15 cellular contexts compared by ENCODE assay signal in genomic region chr12:10959777-10960176, GRCh38. TPM values are rescaled to one million over a fixed set of nuclear protein-coding genes. Genes with fewer than 3 reads are reported as not detected.
DNase-seq lines count a peak whose midpoint lies in the region; ATAC-seq, FAIRE-seq and TF ChIP-seq lines count a peak whose summit lies in the region.
"Had no signal": no experiment of that assay in that cellular context is flagged by ENCODE, and none has a peak within 500 bp of the region (broad histone marks: within the 10 kb centered on the region; RNA-seq: fewer than 3 reads in every experiment).

No MANE protein-coding gene starts in this region.

- CTCF ChIA-PET in endothelial cell of umbilical vein (lab: Charles Lee), result interaction anchor here (0.7 to 1.1 kb wide), 2 partner anchors 212 to 240 kb away, joined by 3 to 8 read pairs; no protein-coding TSS in a partner anchor

- H3K79me1 ChIP-seq in mesenchymal stem cell (replicated peaks; ENCODE audit: low read length, poor library complexity, severe bottlenecking), result peaks cover 4% of the 10 kb centered on the region

- H2BK120ac ChIP-seq in mesenchymal stem cell (ENCODE audit: low read depth, low read length), result no peak overlapping the region

- H2AK5ac ChIP-seq in mesenchymal stem cell (ENCODE audit: low read length, severe bottlenecking), result no peak overlapping the region

- H3K36me3 ChIP-seq in OCI-LY3 (replicated peaks; ENCODE audit: low read depth, low read length) (no peaks in the 10 kb centered on the region), endothelial cell of umbilical vein (ENCODE audit: control insufficient read depth in 2 of 2, extremely low read depth in 1 of 2, insufficient read depth in 2 of 2, low read length in 2 of 2) (no peaks in the 10 kb centered on the region), mesenchymal stem cell (ENCODE audit: control insufficient read depth in 1 of 2, insufficient read depth in 2 of 2, low read depth in 1 of 2, low read length in 2 of 2) (peaks cover 0 to 2% of the 10 kb centered on the region in 2 experiments)
- H3K36me3 ChIP-seq: prostate gland, thoracic aorta had no signal

- no peak overlapping the region for H4K91ac ChIP-seq in mesenchymal stem cell (ENCODE audit: low read length)

- no peak for DNase-seq in Right ventricle myocardium superior
- DNase-seq in cardiac septum (ENCODE audit: low spot score), result no peak
- DNase-seq in endothelial cell of umbilical vein (ENCODE audit: low read depth, low spot score), result peak; percentile 38
- DNase-seq in pons (ENCODE audit: low spot score), result peak; percentile 79
- no peak for DNase-seq in SIG-M5 (lab: John Stamatoyannopoulos, UW)
- DNase-seq in mesenchymal stem cell, result no peak
- DNase-seq: activated CD4-positive, alpha-beta T cell treated with anti-CD3 and anti-CD28 coated beads for 1 hour; cortex of kidney; DMS79; NCI-H1092 treated with DMSO at 0.1 percent for 48 hours had no signal

- no peak for TF ChIP-seq POLR2A in endothelial cell of umbilical vein (IDR thresholded peaks at IDR 0.05; ENCODE audit: low read depth, low read length)

- no peaks in the 10 kb centered on the region for H3K9me1 ChIP-seq in endothelial cell of umbilical vein (replicated peaks; ENCODE audit: control insufficient read depth, extremely low read depth, insufficient read depth, low read length)

- H3K79me2 ChIP-seq in OCI-LY3 (ENCODE audit: low read length), result 0 out of 2 replicates have a peak, but pooled peaks cover 8% of the 10 kb centered on the region
- H3K79me2 ChIP-seq in endothelial cell of umbilical vein (ENCODE audit: control insufficient read depth, insufficient read depth, low read length), result no peaks in the 10 kb centered on the region

- H3K4me3 ChIP-seq in OCI-LY3 (ENCODE audit: low read length) (no peak overlapping the region), endothelial cell of umbilical vein (replicated peaks in 1 of 3; ENCODE audit: insufficient read depth in 1 of 3, low read depth in 1 of 3, low read length in 3 of 3) (no peak overlapping the region), mesenchymal stem cell (ENCODE audit: insufficient read depth in 1 of 2, low read depth in 1 of 2, low read length in 2 of 2) (no peak overlapping the region)
- H3K4me3 ChIP-seq: prostate gland, thoracic aorta had no signal

- no peaks in the 10 kb centered on the region for H3K27me3 ChIP-seq in OCI-LY3 (ENCODE audit: low read depth, low read length)
- H3K27me3 ChIP-seq in endothelial cell of umbilical vein (ENCODE audit: control insufficient read depth in 2 of 2, insufficient read depth in 2 of 2, low read length in 2 of 2), result no peaks in the 10 kb centered on the region
- no peaks in the 10 kb centered on the region for H3K27me3 ChIP-seq in mesenchymal stem cell (ENCODE audit: control insufficient read depth in 1 of 2, insufficient read depth in 1 of 2, low read length in 2 of 2)

- ATAC-seq in Right ventricle myocardium superior (ENCODE audit: poor library complexity) (peak; percentile 62), HG02571 (IDR thresholded peaks at IDR 0.05; ENCODE audit: unreplicated experiment) (no peak)

- TF ChIP-seq CTCF in OCI-LY3 (IDR thresholded peaks at IDR 0.05; ENCODE audit: low read depth, low read length) (peak; percentile 23), endothelial cell of umbilical vein (IDR thresholded peaks at IDR 0.05; ENCODE audit: extremely low read depth in 1 of 2, insufficient read depth in 1 of 2, low read depth in 1 of 2, low read length in 2 of 2) (no peak)

- dilution Hi-C loops in endothelial cell of umbilical vein (cut with MboI; ENCODE audit: extremely low pct_ligation_motif_present, low sequenced_read_pairs), result no loop called here

- H3K9ac ChIP-seq in OCI-LY3 (ENCODE audit: low read length) (no peak overlapping the region), endothelial cell of umbilical vein (replicated peaks; ENCODE audit: extremely low read depth, insufficient read depth, low read length) (no peak overlapping the region), mesenchymal stem cell (ENCODE audit: low read length) (no peak overlapping the region)

- H4K20me1 ChIP-seq in OCI-LY3 (ENCODE audit: insufficient read depth, low read length) (peaks cover 7% of the 10 kb centered on the region; the same call in 1 of the 2 replicates), endothelial cell of umbilical vein (replicated peaks; ENCODE audit: control insufficient read depth, extremely low read depth, insufficient read depth, low read length) (no peaks in the 10 kb centered on the region)

- H3K23ac ChIP-seq in mesenchymal stem cell (ENCODE audit: low read length in 2 of 2), result no peak overlapping the region

- no peak overlapping the region for H3K18ac ChIP-seq in mesenchymal stem cell (ENCODE audit: low read depth in 1 of 2, low read length in 2 of 2)

- no peak overlapping the region for H3K4ac ChIP-seq in mesenchymal stem cell (ENCODE audit: low read depth in 1 of 2, low read length in 2 of 2)

- BruUV-seq in endothelial cell of umbilical vein (replicated peaks; lab: Mats Ljungman, UMichigan), result no TSS peak

- H4K8ac ChIP-seq in mesenchymal stem cell (ENCODE audit: low read length), result no peak overlapping the region

- no peak for FAIRE-seq in endothelial cell of umbilical vein (lab: Jason Lieb, UNC)

- WGBS in mesenchymal stem cell, result 94% methylated on average over 2 of the region's 2 CpGs

- no peaks in the 10 kb centered on the region for H3K9me3 ChIP-seq in OCI-LY3 (ENCODE audit: insufficient read depth, low read length)
- no peaks in the 10 kb centered on the region for H3K9me3 ChIP-seq in endothelial cell of umbilical vein (replicated peaks; ENCODE audit: control insufficient read depth, insufficient read depth, low read length)
- peaks cover 21% of the 10 kb centered on the region for H3K9me3 ChIP-seq in mesenchymal stem cell (ENCODE audit: control insufficient read depth, low read length)
- H3K9me3 ChIP-seq: prostate gland, thoracic aorta had no signal

- H2BK5ac ChIP-seq in mesenchymal stem cell (ENCODE audit: low read depth, low read length, poor library complexity, severe bottlenecking), result no peak overlapping the region

- H3K27ac ChIP-seq in OCI-LY3 (ENCODE audit: low read length) (no peak overlapping the region), endothelial cell of umbilical vein (ENCODE audit: insufficient read depth, low read depth, low read length) (no peak overlapping the region), mesenchymal stem cell (ENCODE audit: low read length, poor library complexity, severe bottlenecking) (no peak overlapping the region)
- H3K27ac ChIP-seq: prostate gland, thoracic aorta had no signal

- H3K4me2 ChIP-seq in OCI-LY3 (ENCODE audit: low read length) (no peak overlapping the region), endothelial cell of umbilical vein (ENCODE audit: insufficient read depth, low read length) (no peak overlapping the region), mesenchymal stem cell (ENCODE audit: low read length, poor library complexity, severe bottlenecking) (no peak overlapping the region)

- POLR2A ChIA-PET in endothelial cell of umbilical vein (lab: Charles Lee), result no interaction called here

- H3K4me1 ChIP-seq in OCI-LY3 (ENCODE audit: low read length), result peaks cover 8% of the 10 kb centered on the region
- no peaks in the 10 kb centered on the region for H3K4me1 ChIP-seq in endothelial cell of umbilical vein (ENCODE audit: control insufficient read depth, extremely low read depth, insufficient read depth, low read length)
- H3K4me1 ChIP-seq in mesenchymal stem cell (ENCODE audit: control insufficient read depth, insufficient read depth, low read depth, low read length), result no peaks in the 10 kb centered on the region
- H3K4me1 ChIP-seq: prostate gland had no signal

- intact Hi-C loops in Right ventricle myocardium superior (cut with DNase I) (no loop called here), cardiac septum (cut with DNase I) (no loop called here), endothelial cell of umbilical vein (cut with micrococcal nuclease) (loop anchor here (2.0 to 10.0 kb wide), 2 partner anchors 215 to 239 kb away; partner anchors contain the start of gene SMIM10L1)

- no peak overlapping the region for H2BK15ac ChIP-seq in mesenchymal stem cell (ENCODE audit: low read depth, poor library complexity, severe bottlenecking)

- H3K14ac ChIP-seq in mesenchymal stem cell (ENCODE audit: low read length in 2 of 2), result no peak overlapping the region

- H2BK12ac ChIP-seq in mesenchymal stem cell (ENCODE audit: low read length in 2 of 2), result no peak overlapping the region

- H2AFZ ChIP-seq in OCI-LY3 (ENCODE audit: low read depth, low read length), result no peak overlapping the region
- no peak overlapping the region for H2AFZ ChIP-seq in endothelial cell of umbilical vein (ENCODE audit: low read depth, low read length)
- no peak overlapping the region for H2AFZ ChIP-seq in mesenchymal stem cell (ENCODE audit: low read depth, low read length)

RNA-seq across cellular contexts. Expression of gene TAS2R14, which starts 20.7 kb away (rescaled TPM):
- 0.75 TPM for total RNA-seq in Right ventricle myocardium superior
- total RNA-seq in cardiac septum, result 1.3 TPM
- 3.0 and 4.2 TPM in 2 replicates for total RNA-seq in endothelial cell of umbilical vein
- 0.76 and 0.91 TPM in 2 replicates for polyA plus RNA-seq in endothelial cell of umbilical vein
- polyA plus RNA-seq in endothelial cell of umbilical vein (2011; cell fraction: cytosol; rRNA removed), result 0.35 and 0.40 TPM in 2 replicates
- polyA plus RNA-seq in endothelial cell of umbilical vein (2011; cell fraction: nucleus; rRNA removed), result 9.2 and 10.9 TPM in 2 replicates
- polyA plus RNA-seq in endothelial cell of umbilical vein (2012), result 0.86 and 1.0 TPM in 2 replicates
- 5.5 and 6.7 TPM in 2 replicates for polyA minus RNA-seq in endothelial cell of umbilical vein
- not detected for polyA minus RNA-seq in endothelial cell of umbilical vein (2011; cell fraction: cytosol; rRNA and poly(A)+ RNA removed)
- 35.2 and 55.0 TPM in 2 replicates for polyA minus RNA-seq in endothelial cell of umbilical vein (2011; cell fraction: nucleus; rRNA and poly(A)+ RNA removed)
- 0.72 TPM for polyA plus RNA-seq in mesenchymal stem cell (2013, experiment 1 of 2)
- polyA plus RNA-seq in mesenchymal stem cell (2013, experiment 2 of 2), result 1.3 TPM

RNA-seq across cellular contexts. Expression of gene TAS2R50, which starts 26.9 kb away (rescaled TPM):
- 0.22 TPM for total RNA-seq in Right ventricle myocardium superior
- 0.97 TPM for total RNA-seq in cardiac septum
- total RNA-seq in endothelial cell of umbilical vein, result 1.5 and 1.6 TPM in 2 replicates
- polyA plus RNA-seq in endothelial cell of umbilical vein, result 0.12 TPM in 1 of 2 replicates, not detected in the other
- 0.06 TPM in 1 of 2 replicates, not detected in the other for polyA plus RNA-seq in endothelial cell of umbilical vein (2011; cell fraction: cytosol; rRNA removed)
- 2.4 and 3.6 TPM in 2 replicates for polyA plus RNA-seq in endothelial cell of umbilical vein (2011; cell fraction: nucleus; rRNA removed)
- not detected in 2 replicates for polyA plus RNA-seq in endothelial cell of umbilical vein (2012)
- polyA minus RNA-seq in endothelial cell of umbilical vein, result 5.8 and 9.6 TPM in 2 replicates
- polyA minus RNA-seq in endothelial cell of umbilical vein (2011; cell fraction: cytosol; rRNA and poly(A)+ RNA removed), result not detected
- 43.0 and 59.4 TPM in 2 replicates for polyA minus RNA-seq in endothelial cell of umbilical vein (2011; cell fraction: nucleus; rRNA and poly(A)+ RNA removed)
- polyA plus RNA-seq in mesenchymal stem cell (2013, experiment 1 of 2), result not detected
- 0.04 TPM for polyA plus RNA-seq in mesenchymal stem cell (2013, experiment 2 of 2)
- polyA plus RNA-seq: fibroblast of lung had no signal

RNA-seq across cellular contexts. Expression of gene PRH2, which starts 30.7 kb away (rescaled TPM):
- total RNA-seq in Right ventricle myocardium superior, result not detected
- not detected for total RNA-seq in cardiac septum
- total RNA-seq in endothelial cell of umbilical vein, result not detected in 2 replicates
- polyA plus RNA-seq in endothelial cell of umbilical vein, result 0.21 TPM in 1 of 2 replicates, not detected in the other
- not detected in 2 replicates for polyA plus RNA-seq in endothelial cell of umbilical vein (2011; cell fraction: cytosol; rRNA removed)
- 1.2 TPM in 1 of 2 replicates, not detected in the other for polyA plus RNA-seq in endothelial cell of umbilical vein (2011; cell fraction: nucleus; rRNA removed)
- polyA plus RNA-seq in endothelial cell of umbilical vein (2012), result not detected in 2 replicates
- 1.1 TPM in 1 of 2 replicates, not detected in the other for polyA minus RNA-seq in endothelial cell of umbilical vein
- polyA minus RNA-seq in endothelial cell of umbilical vein (2011; cell fraction: cytosol; rRNA and poly(A)+ RNA removed), result not detected
- polyA minus RNA-seq in endothelial cell of umbilical vein (2011; cell fraction: nucleus; rRNA and poly(A)+ RNA removed), result 3.6 and 3.8 TPM in 2 replicates
- polyA plus RNA-seq in mesenchymal stem cell (2013, experiment 1 of 2), result not detected
- 0.11 TPM for polyA plus RNA-seq in mesenchymal stem cell (2013, experiment 2 of 2)
- total RNA-seq: fibroblast of lung, thoracic aorta had no signal

RNA-seq across cellular contexts. Expression of gene TAS2R20, which starts 38.3 kb away (rescaled TPM):
- 0.43 TPM for total RNA-seq in Right ventricle myocardium superior
- total RNA-seq in cardiac septum, result 1.3 TPM
- total RNA-seq in endothelial cell of umbilical vein, result 2.2 and 3.3 TPM in 2 replicates
- polyA plus RNA-seq in endothelial cell of umbilical vein, result 0.30 and 0.48 TPM in 2 replicates
- polyA plus RNA-seq in endothelial cell of umbilical vein (2011; cell fraction: cytosol; rRNA removed), result 0.04 and 0.10 TPM in 2 replicates
- 6.5 and 6.7 TPM in 2 replicates for polyA plus RNA-seq in endothelial cell of umbilical vein (2011; cell fraction: nucleus; rRNA removed)
- polyA plus RNA-seq in endothelial cell of umbilical vein (2012), result 0.20 and 0.40 TPM in 2 replicates
- 6.9 and 10.5 TPM in 2 replicates for polyA minus RNA-seq in endothelial cell of umbilical vein
- not detected for polyA minus RNA-seq in endothelial cell of umbilical vein (2011; cell fraction: cytosol; rRNA and poly(A)+ RNA removed)
- 39.7 and 64.1 TPM in 2 replicates for polyA minus RNA-seq in endothelial cell of umbilical vein (2011; cell fraction: nucleus; rRNA and poly(A)+ RNA removed)
- 0.11 TPM for polyA plus RNA-seq in mesenchymal stem cell (2013, experiment 1 of 2)
- 0.07 TPM for polyA plus RNA-seq in mesenchymal stem cell (2013, experiment 2 of 2)

RNA-seq across cellular contexts. Expression of gene TAS2R13, which starts 50.4 kb away (rescaled TPM):
- 0.27 TPM for total RNA-seq in Right ventricle myocardium superior
- total RNA-seq in cardiac septum, result 1.0 TPM
- total RNA-seq in endothelial cell of umbilical vein, result 0.97 and 1.7 TPM in 2 replicates
- 0.04 and 0.08 TPM in 2 replicates for polyA plus RNA-seq in endothelial cell of umbilical vein
- not detected in 2 replicates for polyA plus RNA-seq in endothelial cell of umbilical vein (2011; cell fraction: cytosol; rRNA removed)
- 1.7 and 1.8 TPM in 2 replicates for polyA plus RNA-seq in endothelial cell of umbilical vein (2011; cell fraction: nucleus; rRNA removed)
- polyA plus RNA-seq in endothelial cell of umbilical vein (2012), result not detected in 2 replicates
- polyA minus RNA-seq in endothelial cell of umbilical vein, result 2.3 and 3.1 TPM in 2 replicates
- polyA minus RNA-seq in endothelial cell of umbilical vein (2011; cell fraction: cytosol; rRNA and poly(A)+ RNA removed), result 0.61 TPM
- polyA minus RNA-seq in endothelial cell of umbilical vein (2011; cell fraction: nucleus; rRNA and poly(A)+ RNA removed), result 20.4 and 33.5 TPM in 2 replicates
- polyA plus RNA-seq in mesenchymal stem cell (2013, experiment 1 of 2), result not detected
- not detected for polyA plus RNA-seq in mesenchymal stem cell (2013, experiment 2 of 2)
- polyA plus RNA-seq: fibroblast of lung had no signal

Comparison
In these comparisons a context has a peak if more than half of its experiments do, and no peak if none do; other contexts are left out.
1. DNase-seq: peak in endothelial cell of umbilical vein (single experiment) and pons (single experiment); none in Right ventricle myocardium superior (single experiment), cardiac septum (single experiment), SIG-M5 (single experiment) and mesenchymal stem cell (single experiment).